8 cellular contexts compared by ENCODE assay signal in genomic region chr1:10679521-10680220, GRCh38.
DNase-seq lines count a peak whose midpoint lies in the region; ATAC-seq and TF ChIP-seq lines count a peak whose summit lies in the region.

No MANE protein-coding gene starts in this region.

- peaks cover 35 to 93% of the 10 kb centered on the region in 2 donors for H3K4me1 ChIP-seq in left lung

- intact Hi-C loops in left lung (cut with DNase I) = no loop called here

- H3K27me3 ChIP-seq in MG63 (no peaks in the 10 kb centered on the region), WERI-Rb-1 (ENCODE audit: insufficient read depth, low read depth, severe bottlenecking) (no peaks in the 10 kb centered on the region), left lung (no peaks in the 10 kb centered on the region)

- TF ChIP-seq CTCF in WERI-Rb-1 (IDR thresholded peaks at IDR 0.05; ENCODE audit: low read depth, low read length) (no peak), left lung (IDR thresholded peaks at IDR 0.05) (no peak)

- DNase-seq in DMS79 (lab: John Stamatoyannopoulos, UW) (peak; percentile 44), MG63 (peak; percentile 70), WERI-Rb-1 (peak; percentile 95), left lung (no peak), occipital lobe (lab: John Stamatoyannopoulos, UW) (no peak), epidermal melanocyte (ENCODE audit: insufficient read length, low spot score) (no peak)

- H3K9me3 ChIP-seq in MG63 (no peaks in the 10 kb centered on the region), WERI-Rb-1 (ENCODE audit: severe bottlenecking) (no peaks in the 10 kb centered on the region), left lung (no peaks in the 10 kb centered on the region)

- peak overlapping the region; percentile 99 for H3K27ac ChIP-seq in WERI-Rb-1
- H3K27ac ChIP-seq in left lung = peak overlapping the region in 1 of 2 donors; percentile 67

- peak; percentile 16 for ATAC-seq in left lung
- ATAC-seq in GM18517 (IDR thresholded peaks at IDR 0.05; ENCODE audit: unreplicated experiment) = no peak
- no peak for ATAC-seq in HG03457 (IDR thresholded peaks at IDR 0.05; ENCODE audit: unreplicated experiment)

- no peak overlapping the region for H3K4me3 ChIP-seq in MG63
- peak overlapping the region; percentile 41 for H3K4me3 ChIP-seq in WERI-Rb-1 (ENCODE audit: low read depth, low read length)
- H3K4me3 ChIP-seq in left lung = no peak overlapping the region

- H3K36me3 ChIP-seq in MG63 (no peaks in the 10 kb centered on the region), WERI-Rb-1 (peaks cover 2% of the 10 kb centered on the region; the same call in 1 of the 2 replicates), left lung (no peaks in the 10 kb centered on the region)

Comparison
In these comparisons a context has a peak if more than half of its experiments do, and no peak if none do; other contexts are left out.
1. DNase-seq: peak in DMS79 (single experiment), MG63 (single experiment) and WERI-Rb-1 (single experiment); none in left lung (0 of 2), occipital lobe (single experiment) and epidermal melanocyte (single experiment).